ENCODE assay signal across 8 cellular contexts in the genomic region with DNA sequence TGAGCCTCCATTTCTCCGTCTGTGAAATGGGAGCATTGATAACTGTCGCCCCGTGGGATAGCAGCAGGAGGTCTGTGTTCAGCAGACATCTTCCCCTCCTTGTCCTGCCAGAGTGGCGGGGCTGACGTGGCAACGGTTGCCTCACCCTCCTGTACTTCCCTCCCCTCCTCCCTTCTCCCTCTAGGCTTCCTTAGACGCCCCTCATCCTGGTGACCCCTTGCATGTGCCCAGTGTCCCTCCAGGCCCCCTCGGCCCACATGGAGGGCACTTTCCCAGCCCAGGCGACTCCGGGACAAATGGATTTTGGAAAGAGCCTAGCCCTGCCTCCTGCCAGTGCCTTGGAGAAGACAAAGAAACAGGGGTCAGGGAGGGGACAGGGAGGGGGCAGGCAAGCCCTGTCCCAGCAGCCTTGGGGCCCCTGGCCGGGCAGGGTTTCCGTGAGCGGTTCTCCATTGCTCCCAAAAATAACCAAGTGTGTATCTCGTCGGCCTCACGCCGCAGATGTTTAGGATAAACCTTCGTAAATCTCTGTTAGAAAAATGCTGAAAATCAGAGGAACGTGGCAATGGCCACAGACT. TPM values are rescaled to one million over a fixed set of nuclear protein-coding genes. Genes with fewer than 3 reads are reported as not detected.
A peak's percentile ranks its signal among the peaks of the same experiment; 100 is the strongest.
DNase-seq lines count a peak whose midpoint lies in the region; ATAC-seq and TF ChIP-seq lines count a peak whose summit lies in the region.

No MANE protein-coding gene starts in this region.

- WGBS in spleen, 5 donors = 71 to 80% (median 79%) methylated on average over 18 to 19 of the region's 19 CpGs

- TF ChIP-seq POLR2A in Peyer's patch (IDR thresholded peaks at IDR 0.05) (no peak), spleen (IDR thresholded peaks at IDR 0.05) (no peak)

- H3K4me1 ChIP-seq in Peyer's patch (no peaks in the 10 kb centered on the region), mucosa of descending colon (ENCODE audit: low read depth) (no peaks in the 10 kb centered on the region), spleen (no peaks in the 10 kb centered on the region)

- POLR2A ChIA-PET in HEK293T (lab: Yijun Ruan, JAX) = no interaction called here

- DNase-seq in Peyer's patch (no peak), foreskin fibroblast (peak; percentile 11 to 50), mucosa of descending colon (no peak), spleen (peak; percentile 48), HEK293T (ENCODE audit: extremely low spot score) (no peak), DMS79 treated with DMSO at 0.1 percent for 48 hours (lab: John Stamatoyannopoulos, UW) (no peak)
- no peak for DNase-seq in activated CD4-positive, alpha-beta T cell treated with anti-CD3 and anti-CD28 coated beads, Interleukin-2, amount 50 U/mL, for 48 hours

- TF ChIP-seq CTCF in Peyer's patch (IDR thresholded peaks at IDR 0.05) (no peak), foreskin fibroblast (IDR thresholded peaks at IDR 0.05; ENCODE audit: low read depth, low read length) (no peak), mucosa of descending colon (IDR thresholded peaks at IDR 0.05) (no peak), spleen (IDR thresholded peaks at IDR 0.05 in 8 of 11, conservative IDR thresholded peaks at IDR 0.05 in 3 of 11) (no peak)

- peak overlapping the region in 3 of 4 donors; percentile 32 to 82 (median 61) for H3K27ac ChIP-seq in Peyer's patch
- H3K27ac ChIP-seq in spleen = peak overlapping the region in 1 of 8 donors; percentile 0

- intact Hi-C loops in mucosa of descending colon (cut with DNase I, micrococcal nuclease) (no loop called here), spleen (cut with DNase I; ENCODE audit: low total_unique reads) (no loop called here)

- CTCF ChIA-PET in HEK293T (lab: Yijun Ruan, JAX) = interaction anchor here (0.6 kb wide), 1 partner anchor 181 kb away, joined by 5 read pairs; no protein-coding TSS in a partner anchor

- ATAC-seq in mucosa of descending colon = peak; percentile 23
- ATAC-seq in HG02852 (IDR thresholded peaks at IDR 0.05; ENCODE audit: unreplicated experiment) = no peak

- H3K4me3 ChIP-seq in Peyer's patch = no peak overlapping the region
- no peak overlapping the region for H3K4me3 ChIP-seq in foreskin fibroblast (ENCODE audit: low read depth in 1 of 2, low read length in 2 of 2)
- no peak overlapping the region for H3K4me3 ChIP-seq in mucosa of descending colon
- no peak overlapping the region for H3K4me3 ChIP-seq in spleen

- H3K9me3 ChIP-seq in Peyer's patch (no peaks in the 10 kb centered on the region), mucosa of descending colon (no peaks in the 10 kb centered on the region), spleen (peaks cover 0 to 11% (median 4%) of the 10 kb centered on the region in 8 donors)

- H3K27me3 ChIP-seq in Peyer's patch = no peaks in the 10 kb centered on the region
- peaks cover 0 to 17% (median 0%) of the 10 kb centered on the region in 7 donors for H3K27me3 ChIP-seq in spleen (replicated peaks in 1 of 7)

- H3K36me3 ChIP-seq in Peyer's patch = no peaks in the 10 kb centered on the region
- H3K36me3 ChIP-seq in mucosa of descending colon (ENCODE audit: low read depth) = no peaks in the 10 kb centered on the region
- H3K36me3 ChIP-seq in spleen = no peaks in the 10 kb centered on the region

TF ChIP-seq in HEK293T, 16 proteins besides CTCF, POLR2A, EP300 and RAD21:
- no peak for TF ChIP-seq TARDBP (IDR thresholded peaks at IDR 0.05)
- no peak for TF ChIP-seq CTBP1 (IDR thresholded peaks at IDR 0.05; ENCODE audit: borderline replicate concordance)
- TF ChIP-seq FOXK2 (IDR thresholded peaks at IDR 0.05) = no peak
- TF ChIP-seq LEF1 (IDR thresholded peaks at IDR 0.05; ENCODE audit: borderline replicate concordance) = no peak
- TF ChIP-seq ELF4 (IDR thresholded peaks at IDR 0.05) = no peak
- no peak for TF ChIP-seq FOXA1 (IDR thresholded peaks at IDR 0.05)
- no peak for TF ChIP-seq L3MBTL2 (conservative IDR thresholded peaks at IDR 0.05)

RNA-seq across cellular contexts. Expression of a gene that starts 38.3 kb away (rescaled TPM):
- total RNA-seq in Peyer's patch (10 to 100 TPM; 38.8 to 97.2 (median 81.0) TPM), mucosa of descending colon (10 to 100 TPM; 65.7 to 97.6 (median 96.6) TPM), spleen (1 to 10 TPM in 6 of 7 donors, under 1 TPM in 1; 0.85 to 2.5 (median 1.6) TPM)
- polyA plus RNA-seq in spleen = 1 to 10 TPM in 1 of 3 donors, under 1 TPM in 2; 0.26 to 1.0 (median 0.49) TPM

Comparison
In these comparisons a context has a peak if more than half of its experiments do, and no peak if none do; other contexts are left out.
1. DNase-seq: peak in foreskin fibroblast (2 of 2) and spleen (single experiment); none in Peyer's patch (0 of 3), mucosa of descending colon (0 of 3), HEK293T (single experiment), activated CD4-positive, alpha-beta T cell treated with anti-CD3 and anti-CD28 coated beads, Interleukin-2, amount 50 U/mL, for 48 hours (0 of 2) and DMS79 treated with DMSO at 0.1 percent for 48 hours (single experiment).
2. RNA of a gene that starts 38.3 kb away (total RNA-seq): 65.7 to 97.6 TPM in mucosa of descending colon and 38.8 to 97.2 TPM in Peyer's patch; 0.85 to 2.5 TPM in spleen; every median in the first group is over 10 times any median in the second.